8 cellular contexts compared by ENCODE assay signal in the genomic region with DNA sequence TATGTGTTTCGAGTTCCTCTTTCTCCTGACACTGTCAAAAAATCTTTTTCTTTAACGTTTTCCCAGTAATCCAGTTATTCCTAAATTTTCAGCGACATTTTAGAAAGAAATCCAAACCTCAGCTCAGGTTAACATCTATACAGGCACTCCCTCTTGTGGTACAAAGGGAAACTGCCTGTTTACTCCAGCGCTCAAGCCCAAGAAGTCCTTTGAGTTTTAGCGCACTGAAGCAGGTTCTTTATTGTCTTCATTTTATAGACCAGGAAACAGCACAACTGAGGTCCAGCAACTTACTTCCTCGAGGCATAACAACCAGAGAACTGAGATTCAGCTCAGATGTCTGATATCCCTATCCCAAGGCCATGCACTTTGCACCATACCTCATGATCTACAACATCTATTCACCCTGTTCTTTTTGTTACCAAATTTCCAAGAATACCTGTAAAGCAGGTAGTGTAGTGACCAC.
A peak's percentile ranks its signal among the peaks of the same experiment; 100 is the strongest.
DNase-seq lines count a peak whose midpoint lies in the region; ATAC-seq, FAIRE-seq and TF ChIP-seq lines count a peak whose summit lies in the region.

No MANE protein-coding gene starts in this region.

- H3K9me3 ChIP-seq in ascending aorta (no peaks in the 10 kb centered on the region), left ventricle myocardium inferior (replicated peaks) (peaks cover 3% of the 10 kb centered on the region), psoas muscle (no peaks in the 10 kb centered on the region)

- FAIRE-seq in A204.1 (lab: Jason Lieb, UNC): peak; percentile 97

- intact Hi-C loops in ascending aorta (cut with DNase I): loop anchor here (2.0 to 5.0 kb wide), 2 partner anchors 53 to 144 kb away; no protein-coding TSS in a partner anchor
- intact Hi-C loops in left ventricle myocardium inferior (cut with micrococcal nuclease): loop anchor here (10.0 kb wide), 1 partner anchor 146 kb away; no protein-coding TSS in a partner anchor
- intact Hi-C loops in psoas muscle (cut with DNase I): loop anchor here (2.0 to 5.0 kb wide), 2 partner anchors 143 to 144 kb away; no protein-coding TSS in a partner anchor

- H3K27ac ChIP-seq in ascending aorta (peak overlapping the region; percentile 31 to 50), left ventricle myocardium inferior (replicated peaks) (peak overlapping the region; percentile 70), psoas muscle (peak overlapping the region; percentile 64)

- H3K27me3 ChIP-seq in ascending aorta (no peaks in the 10 kb centered on the region), left ventricle myocardium inferior (ENCODE audit: low read depth) (no peaks in the 10 kb centered on the region), psoas muscle (ENCODE audit: insufficient read depth in 3 of 3, low read length in 2 of 3) (no peaks in the 10 kb centered on the region)

- 3 to 9% (median 5%) methylated on average over 6 of the region's 6 CpGs for WGBS in psoas muscle, 3 donors

- H3K4me1 ChIP-seq in ascending aorta (peaks cover 4 to 20% of the 10 kb centered on the region in 2 donors), left ventricle myocardium inferior (peaks cover 60% of the 10 kb centered on the region), psoas muscle (peaks cover 46% of the 10 kb centered on the region)

- H3K36me3 ChIP-seq in ascending aorta: no peaks in the 10 kb centered on the region
- H3K36me3 ChIP-seq in left ventricle myocardium inferior: no peaks in the 10 kb centered on the region
- H3K36me3 ChIP-seq in psoas muscle (ENCODE audit: insufficient read depth in 1 of 2, low read depth in 1 of 2): peaks cover 0 to 3% of the 10 kb centered on the region in 2 donors

- ATAC-seq in psoas muscle: peak; percentile 66 to 74 (median 71)
- no peak for ATAC-seq in GM21447 (IDR thresholded peaks at IDR 0.05; ENCODE audit: unreplicated experiment)

- DNase-seq in Kasumi-1 (lab: John Stamatoyannopoulos, UW) (peak; percentile 73 to 83), RKO (ENCODE audit: low spot score) (peak; percentile 86), ascending aorta (ENCODE audit: low spot score in 2 of 2) (no peak), left ventricle myocardium inferior (no peak), psoas muscle (no peak)

- no peak overlapping the region for H3K4me3 ChIP-seq in ascending aorta
- H3K4me3 ChIP-seq in left ventricle myocardium inferior: peak overlapping the region; percentile 1
- no peak overlapping the region for H3K4me3 ChIP-seq in psoas muscle

- peak; percentile 90 for TF ChIP-seq CTCF in GM12872 (IDR thresholded peaks at IDR 0.05; ENCODE audit: insufficient read depth, low read depth, low read length)
- peak; percentile 80 to 87 (median 84) for TF ChIP-seq CTCF in ascending aorta (IDR thresholded peaks at IDR 0.05)
- peak; percentile 94 for TF ChIP-seq CTCF in left ventricle myocardium inferior (IDR thresholded peaks at IDR 0.05; ENCODE audit: borderline replicate concordance)
- TF ChIP-seq CTCF in psoas muscle (IDR thresholded peaks at IDR 0.05): peak; percentile 93

Comparison
In these comparisons a context has a peak if more than half of its experiments do, and no peak if none do; other contexts are left out.
1. DNase-seq: peak in Kasumi-1 (2 of 2) and RKO (single experiment); none in ascending aorta (0 of 2), left ventricle myocardium inferior (single experiment) and psoas muscle (0 of 2).
2. Peak in every context shown above with its lines, with median percentiles within 50 percentile points of each other: CTCF ChIP-seq and H3K27ac ChIP-seq.